ENCODE assay signal across 14 cellular contexts in genomic region chr7:134959810-134960209, GRCh38. TPM values are rescaled to one million over a fixed set of nuclear protein-coding genes. Genes with fewer than 3 reads are reported as not detected.
DNase-seq lines count a peak whose midpoint lies in the region; ATAC-seq and TF ChIP-seq lines count a peak whose summit lies in the region.
"Had no signal": no experiment of that assay in that cellular context is flagged by ENCODE, and none has a peak within 500 bp of the region (broad histone marks: within the 10 kb centered on the region; RNA-seq: fewer than 3 reads in every experiment).

No MANE protein-coding gene starts in this region.

- H3K27ac ChIP-seq in 22Rv1 (peak overlapping the region; percentile 64), VCaP (peak overlapping the region; percentile 87), esophagus muscularis mucosa (replicated peaks in 1 of 4) (peak overlapping the region; percentile 46 to 66 (median 52)), smooth muscle cell (ENCODE audit: low read depth) (peak overlapping the region; percentile 39)
- H3K27ac ChIP-seq: BLaER1 treated with 17β-estradiol and CSF1 and Interleukin-3, amounts not matched to agents 10 nM and 100 nM had no signal

- H3K9ac ChIP-seq in smooth muscle cell (ENCODE audit: low read depth): no peak overlapping the region
- H3K9ac ChIP-seq: BLaER1 treated with 17β-estradiol and CSF1 and Interleukin-3, amounts not matched to agents 10 nM and 100 nM had no signal

- H3K4me2 ChIP-seq in smooth muscle cell: no peak overlapping the region
- H3K4me2 ChIP-seq: BLaER1 treated with 17β-estradiol and CSF1 and Interleukin-3, amounts not matched to agents 10 nM and 100 nM had no signal

- H3K27me3 ChIP-seq in esophagus muscularis mucosa: no peaks in the 10 kb centered on the region
- H3K27me3 ChIP-seq in smooth muscle cell (ENCODE audit: low read depth): no peaks in the 10 kb centered on the region
- H3K27me3 ChIP-seq: BLaER1 treated with 17β-estradiol and CSF1 and Interleukin-3, amounts not matched to agents 10 nM and 100 nM had no signal

- peaks cover 2% of the 10 kb centered on the region for H3K79me2 ChIP-seq in smooth muscle cell (ENCODE audit: low read depth)

- H3K4me1 ChIP-seq in esophagus muscularis mucosa (peaks cover 0 to 62% (median 58%) of the 10 kb centered on the region in 4 donors), smooth muscle cell (ENCODE audit: low read depth) (no peaks in the 10 kb centered on the region)
- H3K4me1 ChIP-seq: BLaER1 treated with 17β-estradiol and CSF1 and Interleukin-3, amounts not matched to agents 10 nM and 100 nM had no signal

- TF ChIP-seq POLR2A in esophagus muscularis mucosa (IDR thresholded peaks at IDR 0.05; ENCODE audit: low read depth): no peak

- no peaks in the 10 kb centered on the region for H3K9me3 ChIP-seq in esophagus muscularis mucosa
- H3K9me3 ChIP-seq in smooth muscle cell (replicated peaks; ENCODE audit: low read depth): no peaks in the 10 kb centered on the region
- H3K9me3 ChIP-seq: BLaER1 treated with 17β-estradiol and CSF1 and Interleukin-3, amounts not matched to agents 10 nM and 100 nM had no signal

- intact Hi-C loops in esophagus muscularis mucosa (cut with DNase I): no loop called here
- intact Hi-C loops in left ventricle myocardium superior (cut with micrococcal nuclease): no loop called here

- 84% methylated on average over 5 of the region's 5 CpGs for WGBS in esophagus muscularis mucosa
- 96% methylated on average over 5 of the region's 5 CpGs for WGBS in smooth muscle cell (ENCODE audit: low lambda C conversion rate)

- no peak for TF ChIP-seq EP300 in esophagus muscularis mucosa (IDR thresholded peaks at IDR 0.05)

- no peak overlapping the region for H2AFZ ChIP-seq in smooth muscle cell (ENCODE audit: low read depth)

- H3F3A ChIP-seq in smooth muscle cell (ENCODE audit: low read depth): peaks cover 42% of the 10 kb centered on the region

- H3K36me3 ChIP-seq in esophagus muscularis mucosa: peaks cover 70 to 98% (median 85%) of the 10 kb centered on the region in 4 donors
- peaks cover 64% of the 10 kb centered on the region for H3K36me3 ChIP-seq in smooth muscle cell (ENCODE audit: low read depth)

- ATAC-seq in GM18867 (IDR thresholded peaks at IDR 0.05; ENCODE audit: unreplicated experiment) (no peak), GM19351 (IDR thresholded peaks at IDR 0.05; ENCODE audit: unreplicated experiment) (no peak), left ventricle myocardium superior (no peak)

- DNase-seq in esophagus muscularis mucosa (ENCODE audit: extremely low spot score) (no peak), smooth muscle cell (lab: John Stamatoyannopoulos, UW; ENCODE audit: unreplicated experiment) (no peak), left ventricle myocardium superior (no peak)
- DNase-seq: ACHN; Calu3; CD4-positive, alpha-beta T cell; DMS 273 treated with DMSO at 0.1 percent for 48 hours; GOT3; H9 had no signal

- H4K20me1 ChIP-seq in smooth muscle cell (ENCODE audit: low read depth): peaks cover 60% of the 10 kb centered on the region
- H4K20me1 ChIP-seq: BLaER1 treated with 17β-estradiol and CSF1 and Interleukin-3, amounts not matched to agents 10 nM and 100 nM had no signal

- TF ChIP-seq CTCF in 22Rv1 (IDR thresholded peaks at IDR 0.05) (no peak), VCaP (conservative IDR thresholded peaks at IDR 0.05) (no peak), esophagus muscularis mucosa (IDR thresholded peaks at IDR 0.05) (no peak), smooth muscle cell (IDR thresholded peaks at IDR 0.05; ENCODE audit: borderline replicate concordance, insufficient read depth, poor library complexity, severe bottlenecking) (no peak)

- H3K4me3 ChIP-seq in esophagus muscularis mucosa (no peak overlapping the region), smooth muscle cell (no peak overlapping the region)
- H3K4me3 ChIP-seq: BLaER1 treated with 17β-estradiol and CSF1 and Interleukin-3, amounts not matched to agents 10 nM and 100 nM had no signal

RNA-seq across cellular contexts. Expression of gene AGBL3, which starts 26.5 kb away (rescaled TPM):
- total RNA-seq in esophagus muscularis mucosa: 1 to 10 TPM in 3 of 4 donors, under 1 TPM in 1; 0.66 to 3.3 (median 1.7) TPM
- total RNA-seq in smooth muscle cell: 2.5 and 5.1 TPM in 2 replicates
- polyA plus RNA-seq in smooth muscle cell: 0.23 and 0.48 TPM in 2 replicates
- 1.1 TPM for total RNA-seq in left ventricle myocardium superior
